In genomic region chr10:127259385-127259784, GRCh38 we compare ENCODE assay signal across 6 cellular contexts.
"Had no signal": no experiment of that assay in that cellular context is flagged by ENCODE, and none has a peak within 500 bp of the region (broad histone marks: within the 10 kb centered on the region; RNA-seq: fewer than 3 reads in every experiment).

No MANE protein-coding gene starts in this region.

- DNase-seq: H9, HCEC 1CT had no signal

- H3K36me3 Mint-ChIP-seq: IgD-negative memory B cell had no signal

- H3K4me3 ChIP-seq: GM23338 had no signal

- H3K27ac ChIP-seq: HL-60 had no signal

- H3K27ac Mint-ChIP-seq: GM23338, IgD-negative memory B cell had no signal

- H3K4me3 Mint-ChIP-seq: GM23338, H9, IgD-negative memory B cell had no signal

- ATAC-seq: GM23338, HepG2 had no signal

- H3K27me3 Mint-ChIP-seq: IgD-negative memory B cell had no signal
